In genomic region chr5:56244676-56245075, GRCh38 we compare ENCODE assay signal across 25 cellular contexts. TPM values are rescaled to one million over a fixed set of nuclear protein-coding genes. Genes with fewer than 3 reads are reported as not detected.
DNase-seq lines count a peak whose midpoint lies in the region; TF ChIP-seq lines count a peak whose summit lies in the region.
"Had no signal": no experiment of that assay in that cellular context is flagged by ENCODE, and none has a peak within 500 bp of the region (broad histone marks: within the 10 kb centered on the region; RNA-seq: fewer than 3 reads in every experiment).

No MANE protein-coding gene starts in this region.

- no peak for TF ChIP-seq POLR2A in lower leg skin (IDR thresholded peaks at IDR 0.05)

- intact Hi-C loops in lower leg skin (cut with DNase I; ENCODE audit: low total_unique reads): no loop called here

- H3K4me3 ChIP-seq in fibroblast of villous mesenchyme (ENCODE audit: low read depth, low read length) (no peak overlapping the region), lower leg skin (ENCODE audit: low read depth, poor library complexity, severe bottlenecking) (no peak overlapping the region)
- H3K4me3 ChIP-seq: BLaER1, MG63 had no signal

- DNase-seq in NCI-H82 (lab: John Stamatoyannopoulos, UW) (peak; percentile 14), NCI-H82 treated with DMSO at 0.1 percent for 48 hours (lab: John Stamatoyannopoulos, UW; ENCODE audit: unreplicated experiment) (no peak), OCI-M1 (lab: John Stamatoyannopoulos, UW) (peak; percentile 20), fibroblast of villous mesenchyme (ENCODE audit: low read depth) (peak; percentile 3), activated T-cell treated with anti-CD3 and anti-CD28 coated beads for 4 hours (no peak), SIG-M5 (lab: John Stamatoyannopoulos, UW) (no peak), lower leg skin (ENCODE audit: low spot score in 2 of 2) (no peak), cortex of kidney (lab: John Stamatoyannopoulos, UW) (no peak)
- DNase-seq: CD4-positive, CD25-positive, alpha-beta regulatory T cell; DMS53; GF-D8; KBM-7; MG63; NCI-H1105 treated with DMSO at 0.1 percent for 48 hours; NCI-H146; NCI-H1930; NCI-H2107; NCI-H446; NCI-H524 treated with DMSO at 0.1 percent for 48 hours; NCI-H774; SHP77 had no signal

- TF ChIP-seq CTCF in fibroblast of villous mesenchyme (IDR thresholded peaks at IDR 0.05; ENCODE audit: insufficient read depth, low read depth, low read length) (no peak), lower leg skin (IDR thresholded peaks at IDR 0.05) (no peak)

RNA-seq across cellular contexts. Expression of gene ANKRD55, which starts 11.5 kb away (rescaled TPM):
- under 0.01 and 0.32 TPM in 2 replicates for total RNA-seq in fibroblast of villous mesenchyme
- under 1 TPM in 3 of 4 donors, not detected in 1; 0.17 to 0.37 (median 0.32) TPM for total RNA-seq in lower leg skin
- total RNA-seq: Daoy, HT-29, LHCN-M2 had no signal

Comparison
In these comparisons a context has a peak if more than half of its experiments do, and no peak if none do; other contexts are left out.
1. DNase-seq: peak in NCI-H82 (single experiment), OCI-M1 (single experiment) and fibroblast of villous mesenchyme (single experiment); none in NCI-H82 treated with DMSO at 0.1 percent for 48 hours (single experiment), activated T-cell treated with anti-CD3 and anti-CD28 coated beads for 4 hours (single experiment), SIG-M5 (single experiment), lower leg skin (0 of 2) and cortex of kidney (single experiment).